16 cellular contexts compared by ENCODE assay signal in genomic region chr10:84190621-84191020, GRCh38. TPM values are rescaled to one million over a fixed set of nuclear protein-coding genes. Genes with fewer than 3 reads are reported as not detected.
DNase-seq lines count a peak whose midpoint lies in the region; ATAC-seq and TF ChIP-seq lines count a peak whose summit lies in the region.
"Had no signal": no experiment of that assay in that cellular context is flagged by ENCODE, and none has a peak within 500 bp of the region (broad histone marks: within the 10 kb centered on the region; RNA-seq: fewer than 3 reads in every experiment).

No MANE protein-coding gene starts in this region.

- H3K27ac Mint-ChIP-seq in CD14-positive monocyte, result no peak overlapping the region
- peak overlapping the region; percentile 64 for H3K27ac Mint-ChIP-seq in CD8-positive, alpha-beta T cell
- H3K27ac Mint-ChIP-seq in effector memory CD8-positive, alpha-beta T cell, result no peak overlapping the region

- peak; percentile 23 for DNase-seq in CD14-positive monocyte (ENCODE audit: low spot score)
- DNase-seq in CD8-positive, alpha-beta T cell, result no peak
- no peak for DNase-seq in effector memory CD8-positive, alpha-beta T cell
- DNase-seq in sigmoid colon, result peak; percentile 32
- no peak for DNase-seq in GM13976 (ENCODE audit: low spot score)
- no peak for DNase-seq in GF-D8 (lab: John Stamatoyannopoulos, UW)
- no peak for DNase-seq in amniotic stem cell (lab: John Stamatoyannopoulos, UW)
- no peak for DNase-seq in Right ventricle myocardium inferior (ENCODE audit: missing footprints)
- DNase-seq: BE2C, DMS53 had no signal

- peaks cover 0 to 1% (median 0%) of the 10 kb centered on the region in 7 donors for H3K9me3 Mint-ChIP-seq in CD14-positive monocyte
- H3K9me3 Mint-ChIP-seq in CD8-positive, alpha-beta T cell, result no peaks in the 10 kb centered on the region
- no peaks in the 10 kb centered on the region for H3K9me3 Mint-ChIP-seq in effector memory CD8-positive, alpha-beta T cell

- peak; percentile 13 for ATAC-seq in CD8-positive, alpha-beta T cell
- peak; percentile 21 for ATAC-seq in effector memory CD8-positive, alpha-beta T cell (replicated peaks)
- no peak for ATAC-seq in Right ventricle myocardium inferior
- ATAC-seq: GM12878 had no signal

- TF ChIP-seq POLR2A in sigmoid colon (IDR thresholded peaks at IDR 0.05), result no peak

- no peak for TF ChIP-seq EP300 in sigmoid colon (IDR thresholded peaks at IDR 0.05)

- H3K27me3 Mint-ChIP-seq in CD14-positive monocyte (ENCODE audit: low read depth in 3 of 3), result peaks cover 25 to 40% (median 31%) of the 10 kb centered on the region in 3 donors
- peaks cover 3% of the 10 kb centered on the region for H3K27me3 Mint-ChIP-seq in CD8-positive, alpha-beta T cell (ENCODE audit: low read depth)
- H3K27me3 Mint-ChIP-seq in effector memory CD8-positive, alpha-beta T cell, result no peaks in the 10 kb centered on the region

- in situ Hi-C loops in GM13976 (cut with MboI; ENCODE audit: low sequenced_read_pairs, unreplicated experiment), result no loop called here

- H3K27ac ChIP-seq in CD8-positive, alpha-beta T cell (ENCODE audit: low read depth, low read length), result no peak overlapping the region
- no peak overlapping the region for H3K27ac ChIP-seq in sigmoid colon
- H3K27ac ChIP-seq: C4-2B had no signal

- no peaks in the 10 kb centered on the region for H3K36me3 ChIP-seq in CD8-positive, alpha-beta T cell (ENCODE audit: insufficient read depth, low read length)
- H3K36me3 ChIP-seq in sigmoid colon, result no peaks in the 10 kb centered on the region
- H3K36me3 ChIP-seq: BE2C, HAP-1 had no signal

- POLR2A ChIA-PET in CD8-positive, alpha-beta T cell (lab: Charles Lee), result interaction anchor here (1.3 to 2.1 kb wide), 3 partner anchors 13 to 52 kb away, joined by 3 to 8 read pairs (median 7); partner anchors contain the start of gene GHITM

- H3K4me3 ChIP-seq in CD8-positive, alpha-beta T cell (ENCODE audit: low read depth, low read length), result no peak overlapping the region
- no peak overlapping the region for H3K4me3 ChIP-seq in sigmoid colon
- H3K4me3 ChIP-seq: GM12878, HAP-1 had no signal

- H3K4me1 ChIP-seq in CD8-positive, alpha-beta T cell (ENCODE audit: insufficient read depth, low read length), result peaks cover 26% of the 10 kb centered on the region
- peaks cover 0 to 18% (median 15%) of the 10 kb centered on the region in 4 donors for H3K4me1 ChIP-seq in sigmoid colon
- H3K4me1 ChIP-seq: BE2C, HAP-1 had no signal

- intact Hi-C loops in CD14-positive monocyte (cut with micrococcal nuclease) (no loop called here), sigmoid colon (cut with DNase I) (no loop called here), Right ventricle myocardium inferior (cut with DNase I) (no loop called here)
- intact Hi-C loops in CD8-positive, alpha-beta T cell (cut with DNase I, micrococcal nuclease), result loop anchor here (2.0 to 5.0 kb wide), 2 partner anchors 14 to 137 kb away; partner anchors contain the start of gene CCSER2 (in 1 of the 2)

- H3K4me3 Mint-ChIP-seq in CD14-positive monocyte, result no peak overlapping the region
- no peak overlapping the region for H3K4me3 Mint-ChIP-seq in CD8-positive, alpha-beta T cell
- H3K4me3 Mint-ChIP-seq in effector memory CD8-positive, alpha-beta T cell, result no peak overlapping the region

- H3K9me3 ChIP-seq in CD8-positive, alpha-beta T cell (ENCODE audit: low read length), result no peaks in the 10 kb centered on the region
- no peaks in the 10 kb centered on the region for H3K9me3 ChIP-seq in sigmoid colon
- H3K9me3 ChIP-seq: BE2C, HAP-1 had no signal

- 78 to 94% methylated on average over 3 of the region's 3 CpGs for WGBS in sigmoid colon, 2 donors

- H3K4me1 Mint-ChIP-seq in CD14-positive monocyte, result no peaks in the 10 kb centered on the region
- peaks cover 26% of the 10 kb centered on the region for H3K4me1 Mint-ChIP-seq in CD8-positive, alpha-beta T cell (ENCODE audit: low read depth)
- peaks cover 21 to 30% of the 10 kb centered on the region in 2 donors for H3K4me1 Mint-ChIP-seq in effector memory CD8-positive, alpha-beta T cell (ENCODE audit: low read depth in 2 of 2)

- H3K36me3 Mint-ChIP-seq in CD14-positive monocyte, result no peaks in the 10 kb centered on the region
- H3K36me3 Mint-ChIP-seq in CD8-positive, alpha-beta T cell, result no peaks in the 10 kb centered on the region
- peaks cover 2% of the 10 kb centered on the region for H3K36me3 Mint-ChIP-seq in effector memory CD8-positive, alpha-beta T cell (ENCODE audit: insufficient read depth)

- CTCF ChIA-PET in CD8-positive, alpha-beta T cell (lab: Charles Lee), result interaction anchor here (0.7 to 4.1 kb wide), 5 partner anchors 12 to 49 kb away, joined by 3 to 13 read pairs (median 3); no protein-coding TSS in a partner anchor

- TF ChIP-seq CTCF in CD14-positive monocyte (IDR thresholded peaks at IDR 0.05) (no peak), sigmoid colon (IDR thresholded peaks at IDR 0.05) (no peak), GM13976 (IDR thresholded peaks at IDR 0.05; ENCODE audit: borderline replicate concordance, control extremely low read depth, extremely low read depth, insufficient read depth, missing control alignments) (no peak)
- no peak for TF ChIP-seq CTCF in CD8-positive, alpha-beta T cell (IDR thresholded peaks at IDR 0.05)

- H3K27me3 ChIP-seq in CD8-positive, alpha-beta T cell (ENCODE audit: insufficient read depth, low read length), result peaks cover 6% of the 10 kb centered on the region
- H3K27me3 ChIP-seq in sigmoid colon, result peaks cover 0 to 39% (median 14%) of the 10 kb centered on the region in 3 donors

RNA-seq across cellular contexts. Expression of gene CDHR1, which starts 3.7 kb away (rescaled TPM):
- polyA plus RNA-seq in CD14-positive monocyte (not detected), sigmoid colon (10 to 100 TPM in 1 of 3 donors, 1 to 10 TPM in 2; 2.4 to 26.6 (median 6.2) TPM)
- total RNA-seq in CD8-positive, alpha-beta T cell, result 1 to 10 TPM; 1.5 to 1.7 TPM
- total RNA-seq in sigmoid colon (1 to 10 TPM in 1 of 4 donors, under 1 TPM in 3; 0.27 to 3.0 (median 0.34) TPM), Right ventricle myocardium inferior (0.65 TPM)
- total RNA-seq: Daoy, HT1080 had no signal

RNA-seq across cellular contexts. Expression of gene GPR15LG, which starts 17.0 kb away (rescaled TPM):
- not detected for polyA plus RNA-seq in CD14-positive monocyte
- total RNA-seq in CD8-positive, alpha-beta T cell, result not detected
- total RNA-seq in sigmoid colon, result not detected
- 100 to 1,000 TPM; 293 to 652 (median 324) TPM for polyA plus RNA-seq in sigmoid colon
- not detected for total RNA-seq in Right ventricle myocardium inferior
- total RNA-seq: Daoy, H1, HT1080 had no signal
- polyA plus RNA-seq: H1 had no signal

RNA-seq across cellular contexts. Expression of gene LRIT2, which starts 34.7 kb away (rescaled TPM):
- polyA plus RNA-seq in CD14-positive monocyte, result not detected
- not detected for total RNA-seq in CD8-positive, alpha-beta T cell
- total RNA-seq in sigmoid colon, result not detected
- under 1 TPM in 1 of 3 donors, not detected in 2; 0.03 TPM for polyA plus RNA-seq in sigmoid colon
- not detected for total RNA-seq in Right ventricle myocardium inferior
- total RNA-seq: Daoy, GM12878, H1, HT1080 had no signal
- polyA plus RNA-seq: GM12878, H1 had no signal

RNA-seq across cellular contexts. Expression of gene LRIT1, which starts 50.7 kb away (rescaled TPM):
- polyA plus RNA-seq in CD14-positive monocyte (not detected), sigmoid colon (not detected)
- total RNA-seq in CD8-positive, alpha-beta T cell, result not detected
- total RNA-seq in sigmoid colon (not detected), Right ventricle myocardium inferior (not detected)
- total RNA-seq: Daoy, GM12878, H1, HT1080 had no signal
- polyA plus RNA-seq: GM12878 had no signal

RNA-seq across cellular contexts. Expression of gene GHITM, which starts 51.3 kb away (rescaled TPM):
- polyA plus RNA-seq in CD14-positive monocyte (100 to 1,000 TPM; 312 to 363 TPM), sigmoid colon (100 to 1,000 TPM; 277 to 618 (median 342) TPM)
- total RNA-seq in CD8-positive, alpha-beta T cell, result 10 to 100 TPM; 72.3 to 76.3 TPM
- total RNA-seq in sigmoid colon (100 to 1,000 TPM; 140 to 212 (median 186) TPM), Right ventricle myocardium inferior (383 TPM)

Comparison
In these comparisons a context has a peak if more than half of its experiments do, and no peak if none do; other contexts are left out.
1. DNase-seq: peak in CD14-positive monocyte (single experiment) and sigmoid colon (single experiment); none in CD8-positive, alpha-beta T cell (0 of 7), effector memory CD8-positive, alpha-beta T cell (0 of 3), GM13976 (single experiment), GF-D8 (single experiment), amniotic stem cell (single experiment) and Right ventricle myocardium inferior (single experiment).
2. intact Hi-C loops: an anchor here in CD8-positive, alpha-beta T cell (2.0 to 5.0 kb wide); none called in CD14-positive monocyte, sigmoid colon and Right ventricle myocardium inferior.